In the genomic region with DNA sequence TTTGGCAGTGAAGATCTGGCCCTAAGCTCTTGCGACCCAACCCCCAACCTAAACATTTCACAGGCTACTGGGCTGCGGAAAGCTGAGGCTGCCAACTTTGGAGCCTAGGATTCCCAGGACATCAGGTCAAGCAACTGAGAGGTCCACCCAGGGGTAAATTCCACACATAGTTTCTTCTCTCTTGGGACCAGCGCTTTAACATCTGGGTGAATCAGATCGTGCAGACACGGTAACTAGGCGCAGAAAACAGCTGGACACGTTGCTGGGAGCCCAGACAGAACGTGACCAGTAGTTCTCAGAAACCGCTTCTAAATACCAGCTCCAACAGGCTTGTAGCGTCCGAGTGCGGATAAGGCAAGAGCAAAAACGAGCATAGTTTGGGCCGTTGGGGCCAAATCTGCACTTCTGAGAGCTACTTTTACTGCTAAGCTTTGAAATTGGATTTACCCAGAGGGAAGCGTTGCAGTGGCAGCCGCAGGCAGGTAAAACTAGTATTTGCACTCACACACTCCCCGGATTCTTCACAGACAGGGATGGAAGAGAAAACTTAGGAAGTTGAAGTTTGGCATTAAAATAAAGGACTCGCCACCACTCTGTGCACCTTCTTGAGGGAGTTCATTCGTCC, we compare ENCODE assay signal across 1 cellular context.
TF ChIP-seq lines count a peak whose summit lies in the region.

No MANE protein-coding gene starts in this region.

TF ChIP-seq in HepG2, 621 proteins besides CTCF, POLR2A, EP300 and RAD21 (continued from another document and continues in another):
- TF ChIP-seq, protein P1, sequence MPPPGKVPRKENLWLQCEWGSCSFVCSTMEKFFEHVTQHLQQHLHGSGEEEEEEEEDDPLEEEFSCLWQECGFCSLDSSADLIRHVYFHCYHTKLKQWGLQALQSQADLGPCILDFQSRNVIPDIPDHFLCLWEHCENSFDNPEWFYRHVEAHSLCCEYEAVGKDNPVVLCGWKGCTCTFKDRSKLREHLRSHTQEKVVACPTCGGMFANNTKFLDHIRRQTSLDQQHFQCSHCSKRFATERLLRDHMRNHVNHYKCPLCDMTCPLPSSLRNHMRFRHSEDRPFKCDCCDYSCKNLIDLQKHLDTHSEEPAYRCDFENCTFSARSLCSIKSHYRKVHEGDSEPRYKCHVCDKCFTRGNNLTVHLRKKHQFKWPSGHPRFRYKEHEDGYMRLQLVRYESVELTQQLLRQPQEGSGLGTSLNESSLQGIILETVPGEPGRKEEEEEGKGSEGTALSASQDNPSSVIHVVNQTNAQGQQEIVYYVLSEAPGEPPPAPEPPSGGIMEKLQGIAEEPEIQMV (CRISPR knock-in tag; IDR thresholded peaks at IDR 0.05; ENCODE audit: low read depth): no peak
- no peak for TF ChIP-seq ZNF354B (CRISPR knock-in tag; IDR thresholded peaks at IDR 0.05)
- TF ChIP-seq, protein P2, sequence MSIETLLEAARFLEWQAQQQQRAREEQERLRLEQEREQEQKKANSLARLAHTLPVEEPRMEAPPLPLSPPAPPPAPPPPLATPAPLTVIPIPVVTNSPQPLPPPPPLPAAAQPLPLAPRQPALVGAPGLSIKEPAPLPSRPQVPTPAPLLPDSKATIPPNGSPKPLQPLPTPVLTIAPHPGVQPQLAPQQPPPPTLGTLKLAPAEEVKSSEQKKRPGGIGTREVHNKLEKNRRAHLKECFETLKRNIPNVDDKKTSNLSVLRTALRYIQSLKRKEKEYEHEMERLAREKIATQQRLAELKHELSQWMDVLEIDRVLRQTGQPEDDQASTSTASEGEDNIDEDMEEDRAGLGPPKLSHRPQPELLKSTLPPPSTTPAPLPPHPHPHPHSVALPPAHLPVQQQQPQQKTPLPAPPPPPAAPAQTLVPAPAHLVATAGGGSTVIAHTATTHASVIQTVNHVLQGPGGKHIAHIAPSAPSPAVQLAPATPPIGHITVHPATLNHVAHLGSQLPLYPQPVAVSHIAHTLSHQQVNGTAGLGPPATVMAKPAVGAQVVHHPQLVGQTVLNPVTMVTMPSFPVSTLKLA (IDR thresholded peaks at IDR 0.05): no peak
- no peak for TF ChIP-seq ZNF549 (CRISPR knock-in tag; IDR thresholded peaks at IDR 0.05)
- no peak for TF ChIP-seq ZFP36L2 (CRISPR knock-in tag; IDR thresholded peaks at IDR 0.05)
- TF ChIP-seq RELA (CRISPR knock-in tag; IDR thresholded peaks at IDR 0.05): no peak
- no peak for TF ChIP-seq KIAA2018 (CRISPR knock-in tag; IDR thresholded peaks at IDR 0.05; ENCODE audit: borderline replicate concordance)
- no peak for TF ChIP-seq ZNF7 (CRISPR knock-in tag; IDR thresholded peaks at IDR 0.05)
- TF ChIP-seq, protein P3, sequence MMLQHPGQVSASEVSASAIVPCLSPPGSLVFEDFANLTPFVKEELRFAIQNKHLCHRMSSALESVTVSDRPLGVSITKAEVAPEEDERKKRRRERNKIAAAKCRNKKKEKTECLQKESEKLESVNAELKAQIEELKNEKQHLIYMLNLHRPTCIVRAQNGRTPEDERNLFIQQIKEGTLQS (CRISPR knock-in tag; IDR thresholded peaks at IDR 0.05): no peak
- no peak for TF ChIP-seq ZNF12 (CRISPR knock-in tag; IDR thresholded peaks at IDR 0.05)
- TF ChIP-seq, protein P4, sequence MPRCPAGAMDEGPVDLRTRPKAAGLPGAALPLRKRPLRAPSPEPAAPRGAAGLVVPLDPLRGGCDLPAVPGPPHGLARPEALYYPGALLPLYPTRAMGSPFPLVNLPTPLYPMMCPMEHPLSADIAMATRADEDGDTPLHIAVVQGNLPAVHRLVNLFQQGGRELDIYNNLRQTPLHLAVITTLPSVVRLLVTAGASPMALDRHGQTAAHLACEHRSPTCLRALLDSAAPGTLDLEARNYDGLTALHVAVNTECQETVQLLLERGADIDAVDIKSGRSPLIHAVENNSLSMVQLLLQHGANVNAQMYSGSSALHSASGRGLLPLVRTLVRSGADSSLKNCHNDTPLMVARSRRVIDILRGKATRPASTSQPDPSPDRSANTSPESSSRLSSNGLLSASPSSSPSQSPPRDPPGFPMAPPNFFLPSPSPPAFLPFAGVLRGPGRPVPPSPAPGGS (CRISPR knock-in tag; IDR thresholded peaks at IDR 0.05): 0 out of 2 replicates have a peak, but pooled peaks have one; percentile 10
- no peak for TF ChIP-seq ZNF746 (CRISPR knock-in tag; IDR thresholded peaks at IDR 0.05)
- no peak for TF ChIP-seq CENPBD1 (CRISPR knock-in tag; IDR thresholded peaks at IDR 0.05; ENCODE audit: borderline replicate concordance, low read depth)
- no peak for TF ChIP-seq NONO (IDR thresholded peaks at IDR 0.05)
- TF ChIP-seq NONO (CRISPR knock-in tag; conservative IDR thresholded peaks at IDR 0.05): 0 out of 2 replicates have a peak, but pooled peaks have one; percentile 48
- no peak for TF ChIP-seq ZNF382 (CRISPR knock-in tag; IDR thresholded peaks at IDR 0.05; ENCODE audit: borderline replicate concordance)
- no peak for TF ChIP-seq KLF15 (CRISPR knock-in tag; IDR thresholded peaks at IDR 0.05; ENCODE audit: borderline replicate concordance)
- no peak for TF ChIP-seq MEIS2 (CRISPR knock-in tag; IDR thresholded peaks at IDR 0.05)
- TF ChIP-seq, protein P5, sequence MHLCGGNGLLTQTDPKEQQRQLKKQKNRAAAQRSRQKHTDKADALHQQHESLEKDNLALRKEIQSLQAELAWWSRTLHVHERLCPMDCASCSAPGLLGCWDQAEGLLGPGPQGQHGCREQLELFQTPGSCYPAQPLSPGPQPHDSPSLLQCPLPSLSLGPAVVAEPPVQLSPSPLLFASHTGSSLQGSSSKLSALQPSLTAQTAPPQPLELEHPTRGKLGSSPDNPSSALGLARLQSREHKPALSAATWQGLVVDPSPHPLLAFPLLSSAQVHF (CRISPR knock-in tag; IDR thresholded peaks at IDR 0.05): no peak
- TF ChIP-seq TFAP4 (IDR thresholded peaks at IDR 0.05; ENCODE audit: borderline replicate concordance, low read depth): peak; percentile 81
- TF ChIP-seq NFE2L1 (CRISPR knock-in tag; IDR thresholded peaks at IDR 0.05; ENCODE audit: borderline replicate concordance): no peak
- no peak for TF ChIP-seq IRF1 (CRISPR knock-in tag; IDR thresholded peaks at IDR 0.05; ENCODE audit: low read depth)
- no peak for TF ChIP-seq RBM39 (IDR thresholded peaks at IDR 0.05; ENCODE audit: low read depth, low read length, poor library complexity, severe bottlenecking)
- TF ChIP-seq TEAD3 (CRISPR knock-in tag; optimal IDR thresholded peaks at IDR 0.05; ENCODE audit: borderline replicate concordance): peak; percentile 91
- no peak for TF ChIP-seq ZNF333 (CRISPR knock-in tag; IDR thresholded peaks at IDR 0.05; ENCODE audit: borderline replicate concordance)
- TF ChIP-seq, protein P6, sequence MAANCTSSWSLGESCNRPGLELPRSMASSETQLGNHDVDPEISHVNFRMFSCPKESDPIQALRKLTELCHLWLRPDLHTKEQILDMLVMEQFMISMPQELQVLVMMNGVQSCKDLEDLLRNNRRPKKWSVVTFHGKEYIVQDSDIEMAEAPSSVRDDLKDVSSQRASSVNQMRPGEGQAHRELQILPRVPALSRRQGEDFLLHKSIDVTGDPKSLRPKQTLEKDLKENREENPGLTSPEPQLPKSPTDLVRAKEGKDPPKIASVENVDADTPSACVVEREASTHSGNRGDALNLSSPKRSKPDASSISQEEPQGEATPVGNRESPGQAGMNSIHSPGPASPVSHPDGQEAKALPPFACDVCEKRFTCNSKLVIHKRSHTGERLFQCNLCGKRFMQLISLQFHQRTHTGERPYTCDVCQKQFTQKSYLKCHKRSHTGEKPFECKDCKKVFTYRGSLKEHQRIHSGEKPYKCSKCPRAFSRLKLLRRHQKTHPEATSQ (CRISPR knock-in tag; IDR thresholded peaks at IDR 0.05; ENCODE audit: borderline replicate concordance): 0 out of 2 replicates have a peak, but pooled peaks have one; percentile 57
- TF ChIP-seq THRA (CRISPR knock-in tag; IDR thresholded peaks at IDR 0.05; ENCODE audit: borderline replicate concordance): no peak
